ENCODE assay signal across 22 cellular contexts in genomic region chr9:13576101-13576500, GRCh38.
"Had no signal": no experiment of that assay in that cellular context is flagged by ENCODE, and none has a peak within 500 bp of the region (broad histone marks: within the 10 kb centered on the region; RNA-seq: fewer than 3 reads in every experiment).

No MANE protein-coding gene starts in this region.

- H3K36me3 ChIP-seq: brain microvascular endothelial cell, MG63 had no signal

- H3K27ac ChIP-seq: brain microvascular endothelial cell had no signal

- DNase-seq: activated CD4-positive, alpha-beta T cell treated with anti-CD3 and anti-CD28 coated beads for 48 hours; activated CD4-positive, alpha-beta T cell treated with anti-CD3 and anti-CD28 coated beads, Interleukin-2, amount 50 U/mL, for 4 hours; activated CD4-positive, CD25-positive, alpha-beta regulatory T cell treated with anti-CD3 and anti-CD28 coated beads, Interleukin-2, amount 50 U/mL, for 72 hours; activated CD8-positive, alpha-beta memory T cell treated with anti-CD3 and anti-CD28 coated beads, Interleukin-2, amount 50 U/mL, for 48 hours; activated CD8-positive, alpha-beta T cell treated with anti-CD3 and anti-CD28 coated beads, Interleukin-2, amount 10 ng/mL, durations not matched to agents 7 days and 5 days; activated gamma-delta T cell; activated naive CD4-positive, alpha-beta T cell treated with anti-CD3 and anti-CD28 coated beads for 36 hours; activated T-cell treated with anti-CD3 and anti-CD28 coated beads, Interleukin-2, amount 50 U/mL, for 24 hours; MG63; MV-4-11; NCI-H1092 treated with DMSO at 0.1 percent for 48 hours; NCI-H1436; NCI-H187; NCI-H2081; NCI-H510A; NCI-H526 treated with DMSO at 0.1 percent for 48 hours; NCI-H82; SIG-M5; T-helper 17 cell; T-helper 9 cell had no signal

- H3K4me3 ChIP-seq: MG63 had no signal

- ATAC-seq: activated CD8-positive, alpha-beta T cell treated with anti-CD3 and anti-CD28 coated beads, Interleukin-2, amount 10 ng/mL, durations not matched to agents 7 days and 5 days; T-helper 17 cell; WTC11 had no signal

- H3K27me3 ChIP-seq: brain microvascular endothelial cell had no signal

- H3K9me3 ChIP-seq: MG63 had no signal
